ENCODE assay signal across 1 cellular context in the genomic region with DNA sequence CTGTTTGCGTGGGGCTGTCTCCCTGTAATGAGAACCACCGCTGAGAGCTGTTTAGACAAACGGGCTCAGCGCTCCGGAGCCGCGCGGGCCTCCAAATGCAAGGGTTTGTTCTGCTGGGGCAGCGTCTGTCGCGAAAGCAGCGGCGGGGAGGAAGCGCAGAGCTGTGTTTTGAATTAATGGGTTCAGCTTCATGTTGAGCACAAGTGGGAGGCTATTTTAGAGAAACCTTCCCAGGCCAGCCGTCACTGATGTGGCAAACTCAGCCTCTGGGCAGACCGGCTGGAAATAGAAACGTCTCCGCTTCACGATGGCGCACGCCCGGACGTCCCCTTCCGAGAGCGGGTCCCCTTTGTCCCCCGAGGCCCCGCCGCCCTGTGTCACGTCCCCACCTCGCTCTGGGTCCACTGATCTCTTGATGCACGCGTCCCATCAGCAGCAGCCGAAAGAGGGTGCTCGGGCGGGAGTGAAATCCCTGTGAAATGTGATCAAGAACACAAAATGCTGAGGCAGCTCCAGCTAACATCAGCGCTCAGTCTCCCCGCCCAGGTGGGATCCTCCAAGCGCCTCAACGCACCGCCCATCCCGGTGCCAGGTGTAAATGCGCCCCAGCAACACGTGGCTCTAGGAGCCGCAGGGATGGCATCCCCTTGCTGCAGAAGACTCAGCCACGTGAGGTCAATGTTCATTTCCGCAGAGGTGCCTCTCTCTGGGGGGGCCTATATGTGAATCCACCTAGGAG.
TF ChIP-seq lines count a peak whose summit lies in the region.

No MANE protein-coding gene starts in this region.

TF ChIP-seq in H1, 55 proteins besides CTCF, POLR2A, EP300 and RAD21 (continued from another document):
- peak; percentile 25 for TF ChIP-seq RNF2 (IDR thresholded peaks at IDR 0.05; ENCODE audit: borderline replicate concordance, low read depth, low read length, missing control alignments, poor library complexity, severe bottlenecking)
- TF ChIP-seq, protein P1, sequence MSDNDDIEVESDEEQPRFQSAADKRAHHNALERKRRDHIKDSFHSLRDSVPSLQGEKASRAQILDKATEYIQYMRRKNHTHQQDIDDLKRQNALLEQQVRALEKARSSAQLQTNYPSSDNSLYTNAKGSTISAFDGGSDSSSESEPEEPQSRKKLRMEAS (IDR thresholded peaks at IDR 0.05) = peak; percentile 99
- TF ChIP-seq SUZ12 (IDR thresholded peaks at IDR 0.05; ENCODE audit: low read length) = peak; percentile 32; the same call in 1 of the 2 replicates
- no peak for TF ChIP-seq NANOG (IDR thresholded peaks at IDR 0.05; ENCODE audit: insufficient read depth, low read depth, low read length, poor library complexity, severe bottlenecking)
- peak in 1 of 2 experiments; percentile 21; a peak in 1 of 4 replicates for TF ChIP-seq SIN3A (conservative IDR thresholded peaks at IDR 0.05 in 1 of 2, IDR thresholded peaks at IDR 0.05 in 1 of 2; ENCODE audit: low read depth in 1 of 2, low read length in 2 of 2)
- no peak for TF ChIP-seq CHD2 (IDR thresholded peaks at IDR 0.05; ENCODE audit: low read length)
- peak; percentile 78 for TF ChIP-seq ASH2L (IDR thresholded peaks at IDR 0.05; ENCODE audit: low read length)
- TF ChIP-seq, protein P2, sequence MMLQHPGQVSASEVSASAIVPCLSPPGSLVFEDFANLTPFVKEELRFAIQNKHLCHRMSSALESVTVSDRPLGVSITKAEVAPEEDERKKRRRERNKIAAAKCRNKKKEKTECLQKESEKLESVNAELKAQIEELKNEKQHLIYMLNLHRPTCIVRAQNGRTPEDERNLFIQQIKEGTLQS (IDR thresholded peaks at IDR 0.05; ENCODE audit: insufficient read depth, low read depth, low read length) = no peak
- peak; percentile 76; the same call in 1 of the 2 replicates for TF ChIP-seq MAFK (IDR thresholded peaks at IDR 0.05; ENCODE audit: low read depth, low read length)
- peak; percentile 38; the same call in 1 of the 2 replicates for TF ChIP-seq POLR2AphosphoS5 (IDR thresholded peaks at IDR 0.05; ENCODE audit: low read depth, low read length)
- TF ChIP-seq TAF1 (IDR thresholded peaks at IDR 0.05; ENCODE audit: low read depth, low read length) = peak; percentile 24; the same call in 1 of the 2 replicates
